In genomic region chr2:21379140-21379539, GRCh38 we compare ENCODE assay signal across 20 cellular contexts.
DNase-seq lines count a peak whose midpoint lies in the region; ATAC-seq and TF ChIP-seq lines count a peak whose summit lies in the region.
"Had no signal": no experiment of that assay in that cellular context is flagged by ENCODE, and none has a peak within 500 bp of the region (broad histone marks: within the 10 kb centered on the region; RNA-seq: fewer than 3 reads in every experiment).

No MANE protein-coding gene starts in this region.

- intact Hi-C loops in thyroid gland (cut with DNase I), result no loop called here

- H3K27ac ChIP-seq in BLaER1 treated with 17β-estradiol and CSF1 and Interleukin-3, amounts not matched to agents 10 nM and 100 nM, result no peak overlapping the region
- H3K27ac ChIP-seq in SJCRH30 (no peak overlapping the region), thyroid gland (no peak overlapping the region)

- 75% methylated on average over 2 of the region's 2 CpGs; no CpG with 5 or more reads in 1 of the 2 donors for WGBS in thyroid gland, 2 donors

- no peak overlapping the region for H3K4me3 ChIP-seq in BLaER1 treated with 17β-estradiol and CSF1 and Interleukin-3, amounts not matched to agents 10 nM and 100 nM
- H3K4me3 ChIP-seq in Jurkat, Clone E6-1 (ENCODE audit: low read length), result no peak overlapping the region
- H3K4me3 ChIP-seq in SJCRH30, result no peak overlapping the region
- no peak overlapping the region for H3K4me3 ChIP-seq in thyroid gland (replicated peaks in 1 of 3)
- H3K4me3 ChIP-seq: GM12878 had no signal

- H3K4me1 ChIP-seq in BLaER1 treated with 17β-estradiol and CSF1 and Interleukin-3, amounts not matched to agents 10 nM and 100 nM, result peaks cover 0 to 20% (median 13%) of the 10 kb centered on the region in 10 experiments; a peak in 15 of 20 replicates
- H3K4me1 ChIP-seq in SJCRH30, result no peaks in the 10 kb centered on the region
- no peaks in the 10 kb centered on the region for H3K4me1 ChIP-seq in thyroid gland
- H3K4me1 ChIP-seq: Caco-2 had no signal

- peak overlapping the region in 9 of 11 experiments; percentile 35 to 71 (median 58); a peak in 18 of 22 replicates for H3K4me2 ChIP-seq in BLaER1 treated with 17β-estradiol and CSF1 and Interleukin-3, amounts not matched to agents 10 nM and 100 nM

- peaks cover 0 to 17% (median 0%) of the 10 kb centered on the region in 11 experiments; a peak in 6 of 22 replicates for H4K20me1 ChIP-seq in BLaER1 treated with 17β-estradiol and CSF1 and Interleukin-3, amounts not matched to agents 10 nM and 100 nM

- peak; percentile 12 for DNase-seq in Jurkat, Clone E6-1 (ENCODE audit: low read depth, low spot score)
- DNase-seq in SJCRH30 (peak; percentile 34 to 45), thyroid gland (no peak), COLO668 (lab: John Stamatoyannopoulos, UW; ENCODE audit: unreplicated experiment) (no peak)
- no peak for DNase-seq in activated CD8-positive, alpha-beta memory T cell treated with anti-CD3 and anti-CD28 coated beads, Interleukin-2, amount 50 U/mL, for 4 hours
- DNase-seq: 8988T; ACHN; BE2C; C1 segment of cervical spinal cord; Caco-2; Calu3; CD4-positive, alpha-beta memory T cell; CD4-positive, CD25-positive, alpha-beta regulatory T cell; CD8-positive, alpha-beta memory T cell; DMS79 treated with DMSO at 0.1 percent for 48 hours; EL; GDM1 had no signal

- TF ChIP-seq CTCF in thyroid gland (IDR thresholded peaks at IDR 0.05), result no peak

- no peaks in the 10 kb centered on the region for H3K36me3 ChIP-seq in BLaER1 treated with 17β-estradiol and CSF1 and Interleukin-3, amounts not matched to agents 10 nM and 100 nM
- H3K36me3 ChIP-seq in SJCRH30 (no peaks in the 10 kb centered on the region), thyroid gland (no peaks in the 10 kb centered on the region)
- H3K36me3 ChIP-seq: BE2C had no signal

- ATAC-seq in GM21723 (IDR thresholded peaks at IDR 0.05; ENCODE audit: unreplicated experiment), result no peak
- ATAC-seq: GM12878 had no signal

- no peak for TF ChIP-seq POLR2A in thyroid gland (IDR thresholded peaks at IDR 0.05)

- H3K27me3 ChIP-seq in BLaER1 treated with 17β-estradiol and CSF1 and Interleukin-3, amounts not matched to agents 10 nM and 100 nM, result peaks cover 18 to 90% (median 87%) of the 10 kb centered on the region in 11 experiments; a peak in 21 of 22 replicates
- H3K27me3 ChIP-seq in SJCRH30 (0 out of 2 replicates have a peak, but pooled peaks cover 3% of the 10 kb centered on the region), thyroid gland (no peaks in the 10 kb centered on the region)
- H3K27me3 ChIP-seq: BE2C had no signal

- H3K9ac ChIP-seq in BLaER1 treated with 17β-estradiol and CSF1 and Interleukin-3, amounts not matched to agents 10 nM and 100 nM, result no peak overlapping the region

- peaks cover 5 to 38% (median 18%) of the 10 kb centered on the region in 11 experiments; a peak in 20 of 22 replicates for H3K9me3 ChIP-seq in BLaER1 treated with 17β-estradiol and CSF1 and Interleukin-3, amounts not matched to agents 10 nM and 100 nM (replicated peaks in 1 of 11)
- H3K9me3 ChIP-seq in SJCRH30 (replicated peaks) (no peaks in the 10 kb centered on the region), thyroid gland (no peaks in the 10 kb centered on the region)
- H3K9me3 ChIP-seq: BE2C had no signal

Comparison
In these comparisons a context has a peak if more than half of its experiments do, and no peak if none do; other contexts are left out.
1. DNase-seq: peak in Jurkat, Clone E6-1 (single experiment) and SJCRH30 (2 of 2); none in thyroid gland (0 of 2), COLO668 (single experiment) and activated CD8-positive, alpha-beta memory T cell treated with anti-CD3 and anti-CD28 coated beads, Interleukin-2, amount 50 U/mL, for 4 hours (single experiment).